In the genomic region with DNA sequence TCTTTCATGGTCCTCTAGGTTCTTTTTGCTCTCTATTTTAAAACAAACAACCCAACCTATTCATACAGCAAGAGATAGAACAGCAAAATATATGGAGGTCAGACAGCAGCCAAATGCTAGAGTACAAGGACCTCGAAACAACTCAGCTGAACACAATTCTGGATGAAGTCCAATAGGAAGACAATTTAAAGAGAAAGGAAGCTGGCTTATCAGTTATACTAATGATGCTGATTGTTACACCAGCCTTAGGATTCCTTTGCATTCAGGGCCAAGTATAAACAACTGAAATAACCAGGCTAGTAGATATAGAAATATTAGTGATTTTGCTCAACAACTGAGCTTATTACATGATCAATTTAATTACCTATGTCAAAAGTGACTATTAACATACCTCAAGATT, we compare ENCODE assay signal across 14 cellular contexts. TPM values are rescaled to one million over a fixed set of nuclear protein-coding genes. Genes with fewer than 3 reads are reported as not detected.
A peak's percentile ranks its signal among the peaks of the same experiment; 100 is the strongest.
DNase-seq lines count a peak whose midpoint lies in the region; ATAC-seq and TF ChIP-seq lines count a peak whose summit lies in the region.
"Had no signal": no experiment of that assay in that cellular context is flagged by ENCODE, and none has a peak within 500 bp of the region (broad histone marks: within the 10 kb centered on the region; RNA-seq: fewer than 3 reads in every experiment).

No MANE protein-coding gene starts in this region.

- DNase-seq in CD4-positive, CD25-positive, alpha-beta regulatory T cell = no peak
- no peak for DNase-seq in activated T-helper 1 cell treated with anti-CD3 and anti-CD28 coated beads, Interleukin-12 subunit alpha, Interleukin-12 subunit beta, Interleukin-2, Interleukin-4 antibody, amounts not matched to agents 30 ng/mL and 10 ng/mL and 1 ng/mL, durations not matched to agents 14 hours and 24 hours and 36 hours (ENCODE audit: low spot score)
- DNase-seq in memory B cell (ENCODE audit: low spot score in 2 of 2) = no peak
- no peak for DNase-seq in stimulated activated CD4-positive, alpha-beta T cell treated with anti-CD3 and anti-CD28 coated beads, Interleukin-15, amount 100 ng/mL, for 24 hours
- DNase-seq in NCI-H2227 (lab: John Stamatoyannopoulos, UW; ENCODE audit: unreplicated experiment) = no peak
- DNase-seq: Caco-2, GOT3, NCI-H774, testis had no signal

- POLR2A ChIA-PET in HEK293 (lab: Yijun Ruan, JAX) = no interaction called here

- peak overlapping the region; percentile 95 for H3K4me3 ChIP-seq in CD4-positive, CD25-positive, alpha-beta regulatory T cell (ENCODE audit: low read depth, low read length)
- H3K4me3 ChIP-seq in HEK293 (ENCODE audit: low read depth, low read length) = no peak overlapping the region; the same call in 1 of the 2 replicates
- H3K4me3 ChIP-seq: esophagus muscularis mucosa, testis had no signal

- no peaks in the 10 kb centered on the region for H3K27me3 ChIP-seq in CD4-positive, CD25-positive, alpha-beta regulatory T cell (ENCODE audit: control insufficient read depth, insufficient read depth, low read length)
- H3K27me3 ChIP-seq: esophagus muscularis mucosa, testis had no signal

- no peaks in the 10 kb centered on the region for H3K36me3 Mint-ChIP-seq in CD4-positive, CD25-positive, alpha-beta regulatory T cell
- peaks cover 9% of the 10 kb centered on the region for H3K36me3 Mint-ChIP-seq in activated T-helper 1 cell treated with anti-CD3 and anti-CD28 coated beads, Interleukin-12 subunit alpha, Interleukin-12 subunit beta, Interleukin-2, Interleukin-4 antibody, amounts not matched to agents 30 ng/mL and 10 ng/mL and 1 ng/mL, durations not matched to agents 14 hours and 24 hours and 36 hours (ENCODE audit: low read depth)
- H3K36me3 Mint-ChIP-seq in memory B cell = peaks cover 4% of the 10 kb centered on the region
- peaks cover 7% of the 10 kb centered on the region for H3K36me3 Mint-ChIP-seq in stimulated activated memory B cell treated with anti-CD40 and anti-IgM and Interleukin-4, amounts not matched to agents 10 μg/mL and 1 μg/mL and 100 μg/mL, for 72 hours

- H3K4me3 Mint-ChIP-seq in CD4-positive, CD25-positive, alpha-beta regulatory T cell = peak overlapping the region in 3 of 4 donors; percentile 2 to 80 (median 3)
- peak overlapping the region; percentile 8 for H3K4me3 Mint-ChIP-seq in activated T-helper 1 cell treated with anti-CD3 and anti-CD28 coated beads, Interleukin-12 subunit alpha, Interleukin-12 subunit beta, Interleukin-2, Interleukin-4 antibody, amounts not matched to agents 30 ng/mL and 10 ng/mL and 1 ng/mL, durations not matched to agents 14 hours and 24 hours and 36 hours
- H3K4me3 Mint-ChIP-seq in memory B cell = peak overlapping the region; percentile 1
- H3K4me3 Mint-ChIP-seq in stimulated activated memory B cell treated with anti-CD40 and anti-IgM and Interleukin-4, amounts not matched to agents 10 μg/mL and 1 μg/mL and 100 μg/mL, for 72 hours = no peak overlapping the region

- ATAC-seq in CD4-positive, CD25-positive, alpha-beta regulatory T cell (ENCODE audit: low read depth in 2 of 2) = no peak
- ATAC-seq in memory B cell (ENCODE audit: low read depth) (no peak), GM21737 (IDR thresholded peaks at IDR 0.05; ENCODE audit: unreplicated experiment) (no peak)
- ATAC-seq in stimulated activated memory B cell treated with anti-CD40 and anti-IgM and Interleukin-4, amounts not matched to agents 10 μg/mL and 1 μg/mL and 100 μg/mL, for 72 hours = no peak

- peak overlapping the region in 1 of 3 donors; percentile 23 for H3K27ac Mint-ChIP-seq in CD4-positive, CD25-positive, alpha-beta regulatory T cell
- H3K27ac Mint-ChIP-seq in activated T-helper 1 cell treated with anti-CD3 and anti-CD28 coated beads, Interleukin-12 subunit alpha, Interleukin-12 subunit beta, Interleukin-2, Interleukin-4 antibody, amounts not matched to agents 30 ng/mL and 10 ng/mL and 1 ng/mL, durations not matched to agents 14 hours and 24 hours and 36 hours = no peak overlapping the region
- H3K27ac Mint-ChIP-seq in memory B cell = peak overlapping the region; percentile 45
- no peak overlapping the region for H3K27ac Mint-ChIP-seq in stimulated activated memory B cell treated with anti-CD40 and anti-IgM and Interleukin-4, amounts not matched to agents 10 μg/mL and 1 μg/mL and 100 μg/mL, for 72 hours
- H3K27ac Mint-ChIP-seq: activated T-helper 2 cell treated with anti-CD3 and anti-CD28 coated beads, Interferon-gamma antibody, Interleukin-2, Interleukin-4, amounts not matched to agents 10 μg/mL and 5 μg/mL and 100 μg/mL, durations not matched to agents 14 hours and 24 hours and 36 hours had no signal

- H3K27me3 Mint-ChIP-seq in CD4-positive, CD25-positive, alpha-beta regulatory T cell = no peaks in the 10 kb centered on the region
- H3K27me3 Mint-ChIP-seq in activated T-helper 1 cell treated with anti-CD3 and anti-CD28 coated beads, Interleukin-12 subunit alpha, Interleukin-12 subunit beta, Interleukin-2, Interleukin-4 antibody, amounts not matched to agents 30 ng/mL and 10 ng/mL and 1 ng/mL, durations not matched to agents 14 hours and 24 hours and 36 hours (ENCODE audit: insufficient read depth) = no peaks in the 10 kb centered on the region
- no peaks in the 10 kb centered on the region for H3K27me3 Mint-ChIP-seq in memory B cell
- no peaks in the 10 kb centered on the region for H3K27me3 Mint-ChIP-seq in stimulated activated memory B cell treated with anti-CD40 and anti-IgM and Interleukin-4, amounts not matched to agents 10 μg/mL and 1 μg/mL and 100 μg/mL, for 72 hours

- intact Hi-C loops in activated T-helper 1 cell treated with anti-CD3 and anti-CD28 coated beads, Interleukin-12 subunit alpha, Interleukin-12 subunit beta, Interleukin-2, Interleukin-4 antibody, amounts not matched to agents 30 ng/mL and 10 ng/mL and 1 ng/mL, durations not matched to agents 14 hours and 24 hours and 36 hours (cut with micrococcal nuclease) = no loop called here

- no peak overlapping the region for H3K27ac ChIP-seq in CD4-positive, CD25-positive, alpha-beta regulatory T cell (ENCODE audit: insufficient read depth, low read length, poor library complexity, severe bottlenecking)
- H3K27ac ChIP-seq in HEK293 (ENCODE audit: extremely low read depth, low read depth, low read length) = no peak overlapping the region
- H3K27ac ChIP-seq: esophagus muscularis mucosa, testis had no signal

- no peaks in the 10 kb centered on the region for H3K36me3 ChIP-seq in CD4-positive, CD25-positive, alpha-beta regulatory T cell (ENCODE audit: control insufficient read depth, insufficient read depth, low read length)
- no peaks in the 10 kb centered on the region; a peak in 1 of 3 replicates for H3K36me3 ChIP-seq in HEK293 (ENCODE audit: control insufficient read depth in 2 of 2, insufficient read depth in 1 of 2, low read length in 2 of 2)
- H3K36me3 ChIP-seq: esophagus muscularis mucosa had no signal

- H3K4me1 ChIP-seq in CD4-positive, CD25-positive, alpha-beta regulatory T cell (ENCODE audit: control insufficient read depth, insufficient read depth, low read length, poor library complexity, severe bottlenecking) = peaks cover 33% of the 10 kb centered on the region
- H3K4me1 ChIP-seq in HEK293 (ENCODE audit: control insufficient read depth, insufficient read depth, low read length) = peaks cover 19% of the 10 kb centered on the region

- peaks cover 18 to 36% (median 24%) of the 10 kb centered on the region in 4 donors for H3K4me1 Mint-ChIP-seq in CD4-positive, CD25-positive, alpha-beta regulatory T cell
- H3K4me1 Mint-ChIP-seq in activated T-helper 1 cell treated with anti-CD3 and anti-CD28 coated beads, Interleukin-12 subunit alpha, Interleukin-12 subunit beta, Interleukin-2, Interleukin-4 antibody, amounts not matched to agents 30 ng/mL and 10 ng/mL and 1 ng/mL, durations not matched to agents 14 hours and 24 hours and 36 hours (ENCODE audit: low read depth) = peaks cover 39% of the 10 kb centered on the region
- H3K4me1 Mint-ChIP-seq in memory B cell = peaks cover 23% of the 10 kb centered on the region
- peaks cover 43% of the 10 kb centered on the region for H3K4me1 Mint-ChIP-seq in stimulated activated memory B cell treated with anti-CD40 and anti-IgM and Interleukin-4, amounts not matched to agents 10 μg/mL and 1 μg/mL and 100 μg/mL, for 72 hours

- TF ChIP-seq CTCF in HEK293 (tag by site-specific recombination; IDR thresholded peaks at IDR 0.05) = no peak

- H3K9me3 Mint-ChIP-seq in CD4-positive, CD25-positive, alpha-beta regulatory T cell = no peaks in the 10 kb centered on the region
- H3K9me3 Mint-ChIP-seq in activated T-helper 1 cell treated with anti-CD3 and anti-CD28 coated beads, Interleukin-12 subunit alpha, Interleukin-12 subunit beta, Interleukin-2, Interleukin-4 antibody, amounts not matched to agents 30 ng/mL and 10 ng/mL and 1 ng/mL, durations not matched to agents 14 hours and 24 hours and 36 hours = no peaks in the 10 kb centered on the region
- H3K9me3 Mint-ChIP-seq in memory B cell = no peaks in the 10 kb centered on the region
- no peaks in the 10 kb centered on the region for H3K9me3 Mint-ChIP-seq in stimulated activated memory B cell treated with anti-CD40 and anti-IgM and Interleukin-4, amounts not matched to agents 10 μg/mL and 1 μg/mL and 100 μg/mL, for 72 hours
- H3K9me3 Mint-ChIP-seq: activated T-helper 2 cell treated with anti-CD3 and anti-CD28 coated beads, Interferon-gamma antibody, Interleukin-2, Interleukin-4, amounts not matched to agents 10 μg/mL and 5 μg/mL and 100 μg/mL, durations not matched to agents 14 hours and 24 hours and 36 hours had no signal

- CTCF ChIA-PET in HEK293 (lab: Yijun Ruan, JAX) = interaction anchor here (0.6 to 15.2 kb wide), 12 partner anchors 8 to 974 kb away, joined by 3 to 361 read pairs (median 5); no protein-coding TSS in a partner anchor

- H3K9me3 ChIP-seq in CD4-positive, CD25-positive, alpha-beta regulatory T cell (ENCODE audit: control insufficient read depth in 2 of 2, low read length in 2 of 2) = no peaks in the 10 kb centered on the region
- H3K9me3 ChIP-seq in HEK293 (ENCODE audit: control insufficient read depth, insufficient read depth, low read depth, low read length) = no peaks in the 10 kb centered on the region
- H3K9me3 ChIP-seq: Caco-2, esophagus muscularis mucosa, testis had no signal

RNA-seq across cellular contexts. Expression of a gene that starts 2.5 kb away (rescaled TPM):
- total RNA-seq in CD4-positive, CD25-positive, alpha-beta regulatory T cell = 90.4 TPM
- polyA plus RNA-seq in CD4-positive, CD25-positive, alpha-beta regulatory T cell = 10 to 100 TPM; 27.2 to 39.0 (median 37.3) TPM
- 40.7 and 43.6 TPM in 2 replicates for total RNA-seq in activated T-helper 1 cell treated with anti-CD3 and anti-CD28 coated beads, Interleukin-12 subunit alpha, Interleukin-12 subunit beta, Interleukin-2, Interleukin-4 antibody, amounts not matched to agents 30 ng/mL and 10 ng/mL and 1 ng/mL, durations not matched to agents 14 hours and 24 hours and 36 hours

RNA-seq across cellular contexts. Expression of a gene that starts 13.9 kb away (rescaled TPM):
- 2.1 TPM for total RNA-seq in CD4-positive, CD25-positive, alpha-beta regulatory T cell
- 1 to 10 TPM in 1 of 4 donors, under 1 TPM in 3; 0.21 to 1.1 (median 0.33) TPM for polyA plus RNA-seq in CD4-positive, CD25-positive, alpha-beta regulatory T cell
- total RNA-seq in activated T-helper 1 cell treated with anti-CD3 and anti-CD28 coated beads, Interleukin-12 subunit alpha, Interleukin-12 subunit beta, Interleukin-2, Interleukin-4 antibody, amounts not matched to agents 30 ng/mL and 10 ng/mL and 1 ng/mL, durations not matched to agents 14 hours and 24 hours and 36 hours = 0.60 and 0.78 TPM in 2 replicates
